In the genomic region with DNA sequence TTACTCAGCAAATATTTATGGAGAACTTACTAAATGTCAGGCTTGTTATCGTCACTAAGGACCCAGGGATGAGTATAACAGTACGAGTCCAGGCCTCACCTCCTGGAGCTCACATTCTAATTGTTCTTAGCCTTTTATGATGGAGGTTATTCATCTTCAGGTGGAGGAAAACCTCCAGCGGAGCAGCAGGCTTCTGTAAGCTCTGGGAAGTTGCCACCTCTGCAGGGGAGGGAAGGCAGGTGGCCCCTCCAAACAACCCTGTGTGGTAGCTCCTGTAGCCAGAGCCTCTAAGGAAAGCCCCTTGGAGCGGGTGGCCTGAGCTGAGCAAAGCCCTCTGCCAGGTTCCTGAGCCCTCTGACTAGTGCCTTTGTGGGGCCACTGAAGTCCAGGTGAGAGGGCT, we compare ENCODE assay signal across 29 cellular contexts.
"Had no signal": no experiment of that assay in that cellular context is flagged by ENCODE, and none has a peak within 500 bp of the region (broad histone marks: within the 10 kb centered on the region; RNA-seq: fewer than 3 reads in every experiment).

No MANE protein-coding gene starts in this region.

- H3K27me3 ChIP-seq: ascending aorta, SJSA1 had no signal

- H3K9me3 Mint-ChIP-seq: activated CD4-positive, alpha-beta T cell treated with anti-CD3 and anti-CD28 coated beads, Interleukin-2, amount 10 ng/mL, durations not matched to agents 7 days and 5 days; activated naive CD4-positive, alpha-beta T cell treated with anti-CD3 and anti-CD28 coated beads, Interleukin-2, amount 50 U/mL, for 24 hours; activated naive CD8-positive, alpha-beta T cell treated with anti-CD3 and anti-CD28 coated beads, Interleukin-2, amount 10 ng/mL, durations not matched to agents 7 days and 5 days; activated T-cell treated with anti-CD3 and anti-CD28 coated beads, Interleukin-2, amount 50 U/mL, for 24 hours; activated T-helper 2 cell treated with anti-CD3 and anti-CD28 coated beads, Interferon-gamma antibody, Interleukin-2, Interleukin-4, amounts not matched to agents 10 μg/mL and 5 μg/mL and 100 μg/mL, durations not matched to agents 14 hours and 24 hours and 36 hours; T-helper 1 cell treated with Interleukin-12 subunit alpha and Interleukin-12 subunit beta and Interleukin-4 antibody, amounts not matched to agents 30 μg/mL and 1 μg/mL, for 36 hours; T-helper 2 cell treated with Interferon-gamma antibody and Interleukin-4, amounts not matched to agents 5 μg/mL and 100 μg/mL, for 36 hours had no signal

- H3K27ac ChIP-seq: ascending aorta, KMS-11, SJSA1 had no signal

- H3K36me3 ChIP-seq: ascending aorta, SJSA1 had no signal

- H3K36me3 Mint-ChIP-seq: activated naive CD4-positive, alpha-beta T cell treated with anti-CD3 and anti-CD28 coated beads, Interleukin-2, amount 50 U/mL, for 24 hours; activated naive CD8-positive, alpha-beta T cell treated with anti-CD3 and anti-CD28 coated beads, Interleukin-2, amount 10 ng/mL, durations not matched to agents 7 days and 5 days had no signal

- DNase-seq: activated CD4-positive, alpha-beta T cell treated with anti-CD3 and anti-CD28 coated beads for 36 hours; activated CD4-positive, alpha-beta T cell treated with anti-CD3 and anti-CD28 coated beads, Interleukin-2, amount 10 ng/mL, durations not matched to agents 7 days and 5 days; activated CD4-positive, alpha-beta T cell treated with anti-CD3 and anti-CD28 coated beads, Interleukin-2, amount 50 U/mL, for 48 hours; activated CD8-positive, alpha-beta T cell treated with anti-CD3 and anti-CD28 coated beads, Interleukin-2, amount 10 ng/mL, durations not matched to agents 7 days and 5 days; activated gamma-delta T cell; activated naive CD4-positive, alpha-beta T cell treated with Interleukin-2 at 50 U/mL for 16 hours; activated naive CD8-positive, alpha-beta T cell treated with anti-CD3 and anti-CD28 coated beads, Interleukin-2, amount 10 ng/mL, durations not matched to agents 7 days and 5 days; activated T-cell treated with anti-CD3 and anti-CD28 coated beads, Interleukin-2, amount 50 U/mL, for 24 hours; MM.1S; MV-4-11; NCI-H1092; NCI-H1436 treated with DMSO at 0.1 percent for 48 hours; NCI-H1694 treated with DMSO at 0.1 percent for 48 hours; NCI-H2029; NCI-H510A; NCI-H526; NCI-H748 treated with DMSO at 0.1 percent for 48 hours; NK-92 treated with Interleukin-12 subunit alpha and Interleukin-12 subunit beta, amount 100 ng/mL, for 24 hours; OCI-M1; SHP77 treated with DMSO at 0.1 percent for 48 hours; SK-N-SH had no signal

- H3K4me2 ChIP-seq: KMS-11, SK-N-SH had no signal

- H3K4me3 ChIP-seq: ascending aorta, SJSA1 had no signal

- ATAC-seq: activated CD4-positive, alpha-beta T cell treated with anti-CD3 and anti-CD28 coated beads for 36 hours; activated CD8-positive, alpha-beta T cell treated with anti-CD3 and anti-CD28 coated beads, Interleukin-2, amount 10 ng/mL, durations not matched to agents 7 days and 5 days; Panc1 had no signal

- H3K4me3 Mint-ChIP-seq: activated CD4-positive, alpha-beta T cell treated with anti-CD3 and anti-CD28 coated beads for 36 hours; activated CD4-positive, alpha-beta T cell treated with anti-CD3 and anti-CD28 coated beads, Interleukin-2, amount 10 ng/mL, durations not matched to agents 7 days and 5 days; activated CD8-positive, alpha-beta T cell treated with anti-CD3 and anti-CD28 coated beads, Interleukin-2, amount 10 ng/mL, durations not matched to agents 7 days and 5 days; activated naive CD4-positive, alpha-beta T cell treated with anti-CD3 and anti-CD28 coated beads, Interleukin-2, amount 50 U/mL, for 24 hours; activated naive CD8-positive, alpha-beta T cell treated with anti-CD3 and anti-CD28 coated beads, Interleukin-2, amount 10 ng/mL, durations not matched to agents 7 days and 5 days; activated T-cell treated with anti-CD3 and anti-CD28 coated beads, Interleukin-2, amount 50 U/mL, for 24 hours; T-helper 1 cell treated with Interleukin-12 subunit alpha and Interleukin-12 subunit beta and Interleukin-4 antibody, amounts not matched to agents 30 μg/mL and 1 μg/mL, for 36 hours; T-helper 2 cell treated with Interferon-gamma antibody and Interleukin-4, amounts not matched to agents 5 μg/mL and 100 μg/mL, for 36 hours had no signal

- H3K4me1 Mint-ChIP-seq: activated CD4-positive, alpha-beta T cell treated with anti-CD3 and anti-CD28 coated beads for 36 hours; activated CD4-positive, alpha-beta T cell treated with anti-CD3 and anti-CD28 coated beads, Interleukin-2, amount 10 ng/mL, durations not matched to agents 7 days and 5 days; activated naive CD4-positive, alpha-beta T cell treated with anti-CD3 and anti-CD28 coated beads, Interleukin-2, amount 50 U/mL, for 24 hours; activated naive CD8-positive, alpha-beta T cell treated with anti-CD3 and anti-CD28 coated beads, Interleukin-2, amount 10 ng/mL, durations not matched to agents 7 days and 5 days had no signal

- H3K9ac ChIP-seq: KMS-11, SK-N-SH had no signal

- H3K9me3 ChIP-seq: ascending aorta, SJSA1, SK-N-SH had no signal

- H3K27ac Mint-ChIP-seq: activated CD4-positive, alpha-beta T cell treated with anti-CD3 and anti-CD28 coated beads for 36 hours; activated CD4-positive, alpha-beta T cell treated with anti-CD3 and anti-CD28 coated beads, Interleukin-2, amount 10 ng/mL, durations not matched to agents 7 days and 5 days; activated CD8-positive, alpha-beta T cell treated with anti-CD3 and anti-CD28 coated beads, Interleukin-2, amount 10 ng/mL, durations not matched to agents 7 days and 5 days; activated naive CD4-positive, alpha-beta T cell treated with anti-CD3 and anti-CD28 coated beads, Interleukin-2, amount 50 U/mL, for 24 hours; activated naive CD8-positive, alpha-beta T cell treated with anti-CD3 and anti-CD28 coated beads, Interleukin-2, amount 10 ng/mL, durations not matched to agents 7 days and 5 days; activated T-cell treated with anti-CD3 and anti-CD28 coated beads, Interleukin-2, amount 50 U/mL, for 24 hours; activated T-helper 2 cell treated with anti-CD3 and anti-CD28 coated beads, Interferon-gamma antibody, Interleukin-2, Interleukin-4, amounts not matched to agents 10 μg/mL and 5 μg/mL and 100 μg/mL, durations not matched to agents 14 hours and 24 hours and 36 hours; T-helper 1 cell treated with Interleukin-12 subunit alpha and Interleukin-12 subunit beta and Interleukin-4 antibody, amounts not matched to agents 30 μg/mL and 1 μg/mL, for 36 hours; T-helper 2 cell treated with Interferon-gamma antibody and Interleukin-4, amounts not matched to agents 5 μg/mL and 100 μg/mL, for 36 hours had no signal

- H3K4me1 ChIP-seq: ascending aorta, SJSA1 had no signal
